In genomic region chr3:101816215-101817149, GRCh38 we compare ENCODE assay signal across 15 cellular contexts. TPM values are rescaled to one million over a fixed set of nuclear protein-coding genes. Genes with fewer than 3 reads are reported as not detected.
DNase-seq lines count a peak whose midpoint lies in the region; ATAC-seq and TF ChIP-seq lines count a peak whose summit lies in the region.
"Had no signal": no experiment of that assay in that cellular context is flagged by ENCODE, and none has a peak within 500 bp of the region (broad histone marks: within the 10 kb centered on the region; RNA-seq: fewer than 3 reads in every experiment).

No MANE protein-coding gene starts in this region.

- H3K27ac ChIP-seq in breast epithelium: peak overlapping the region; percentile 64 to 66
- H3K27ac ChIP-seq: transverse colon had no signal

- ATAC-seq in left lobe of liver (peak; percentile 59), HG02938 (IDR thresholded peaks at IDR 0.05; ENCODE audit: unreplicated experiment) (no peak), HG02884 (IDR thresholded peaks at IDR 0.05; ENCODE audit: unreplicated experiment) (no peak)
- ATAC-seq: activated naive CD4-positive, alpha-beta T cell treated with anti-CD3 and anti-CD28 coated beads, Interleukin-2, amount 50 U/mL, for 72 hours; right cardiac atrium had no signal

- H3K4me1 ChIP-seq in breast epithelium: no peaks in the 10 kb centered on the region

- intact Hi-C loops in breast epithelium (cut with DNase I; ENCODE audit: low total_unique reads): loop anchor here (10.0 kb wide), 1 partner anchor 408 kb away; no protein-coding TSS in a partner anchor

- peak; percentile 41 for DNase-seq in AG10803 (ENCODE audit: low read depth)
- peak; percentile 37 for DNase-seq in HFF-Myc (ENCODE audit: extremely low read depth, low read depth)
- DNase-seq in breast epithelium (ENCODE audit: low spot score in 2 of 2): no peak
- DNase-seq in left lobe of liver (ENCODE audit: low spot score): no peak
- no peak for DNase-seq in epidermal melanocyte (ENCODE audit: insufficient read length, low spot score)
- no peak for DNase-seq in stimulated activated CD4-positive, alpha-beta T cell treated with anti-CD3 and anti-CD28 coated beads, Interleukin-4, amount 100 ng/mL, for 4 hours
- DNase-seq: activated CD8-positive, alpha-beta memory T cell treated with anti-CD3 and anti-CD28 coated beads, Interleukin-2, amount 50 U/mL, for 48 hours; NCI-H187; nephron progenitor cell; Peyer's patch; right cardiac atrium; transverse colon had no signal

- H3K9me3 ChIP-seq in breast epithelium: no peaks in the 10 kb centered on the region
- H3K9me3 ChIP-seq: Peyer's patch, transverse colon had no signal

- H3K36me3 ChIP-seq in breast epithelium: no peaks in the 10 kb centered on the region
- H3K36me3 ChIP-seq: transverse colon had no signal

- H3K27me3 ChIP-seq in breast epithelium: no peaks in the 10 kb centered on the region
- H3K27me3 ChIP-seq: Peyer's patch, transverse colon had no signal

- no peak for TF ChIP-seq POLR2A in breast epithelium (IDR thresholded peaks at IDR 0.05)

- H3K4me3 ChIP-seq in AG10803 (ENCODE audit: low read length): no peak overlapping the region
- H3K4me3 ChIP-seq in HFF-Myc (replicated peaks; ENCODE audit: low read depth, low read length): no peak overlapping the region
- H3K4me3 ChIP-seq in breast epithelium: no peak overlapping the region
- H3K4me3 ChIP-seq: Peyer's patch, transverse colon had no signal

- TF ChIP-seq CTCF in AG10803 (conservative IDR thresholded peaks at IDR 0.05; ENCODE audit: low read length): no peak
- TF ChIP-seq CTCF in HFF-Myc (IDR thresholded peaks at IDR 0.05; ENCODE audit: low read depth, low read length, missing control alignments): no peak
- TF ChIP-seq CTCF in breast epithelium (IDR thresholded peaks at IDR 0.05): no peak

RNA-seq across cellular contexts. Expression of gene NFKBIZ, which starts 32.8 kb away (rescaled TPM):
- total RNA-seq in breast epithelium: 100 to 1,000 TPM in 2 of 3 donors, 10 to 100 TPM in 1; 52.2 to 694 (median 243) TPM
- 29.7 TPM for total RNA-seq in left lobe of liver

RNA-seq across cellular contexts. Expression of gene NXPE3, which starts 37.5 kb away (rescaled TPM):
- total RNA-seq in breast epithelium (10 to 100 TPM in 2 of 3 donors, 1 to 10 TPM in 1; 7.7 to 21.6 (median 17.0) TPM), left lobe of liver (1.3 TPM)

Comparison
In these comparisons a context has a peak if more than half of its experiments do, and no peak if none do; other contexts are left out.
1. DNase-seq: peak in AG10803 (single experiment) and HFF-Myc (single experiment); none in breast epithelium (0 of 2), left lobe of liver (single experiment), epidermal melanocyte (single experiment) and stimulated activated CD4-positive, alpha-beta T cell treated with anti-CD3 and anti-CD28 coated beads, Interleukin-4, amount 100 ng/mL, for 4 hours (0 of 2).